In genomic region chr6:125986956-125987617, GRCh38 we compare ENCODE assay signal across 1 cellular context.
TF ChIP-seq lines count a peak whose summit lies in the region.

No MANE protein-coding gene starts in this region.

TF ChIP-seq in H1, 55 proteins besides CTCF, POLR2A, EP300 and RAD21:
- no peak for TF ChIP-seq HDAC6 (IDR thresholded peaks at IDR 0.05; ENCODE audit: low read depth, low read length)
- no peak for TF ChIP-seq KDM5A (IDR thresholded peaks at IDR 0.05; ENCODE audit: low read length)
- no peak for TF ChIP-seq CEBPB (IDR thresholded peaks at IDR 0.05; ENCODE audit: low read depth, low read length)
- TF ChIP-seq YY1 (IDR thresholded peaks at IDR 0.05; ENCODE audit: low read depth, low read length): no peak
- TF ChIP-seq CHD7 (IDR thresholded peaks at IDR 0.05; ENCODE audit: insufficient replicate concordance, low read length): no peak
- TF ChIP-seq CREB1 (IDR thresholded peaks at IDR 0.05): no peak
- peak; percentile 7 for TF ChIP-seq ASH2L (IDR thresholded peaks at IDR 0.05; ENCODE audit: low read length)
- TF ChIP-seq FOSL1 (IDR thresholded peaks at IDR 0.05; ENCODE audit: insufficient read depth, low read depth, low read length): no peak
